Comparison of ENCODE assay signal across 20 cellular contexts in the genomic region with DNA sequence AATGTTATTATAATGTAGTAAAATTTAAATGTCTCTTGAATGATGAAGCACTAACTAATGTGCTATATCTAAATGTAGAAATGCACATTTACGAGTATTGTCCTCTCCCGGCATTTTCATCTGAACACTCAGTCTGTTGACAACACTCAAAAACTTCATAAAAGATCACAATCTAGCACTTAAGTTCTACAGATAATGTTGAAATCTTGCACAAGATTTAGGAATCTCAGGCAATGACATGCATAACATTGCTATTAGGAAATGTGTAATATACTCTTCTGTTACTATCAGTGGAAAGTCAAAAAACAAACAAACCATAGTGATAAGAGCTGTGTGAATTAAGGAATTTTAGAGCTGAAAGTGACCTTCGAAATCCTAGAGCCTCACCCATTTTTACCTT. TPM values are rescaled to one million over a fixed set of nuclear protein-coding genes. Genes with fewer than 3 reads are reported as not detected.
DNase-seq lines count a peak whose midpoint lies in the region; ATAC-seq and TF ChIP-seq lines count a peak whose summit lies in the region.
"Had no signal": no experiment of that assay in that cellular context is flagged by ENCODE, and none has a peak within 500 bp of the region (broad histone marks: within the 10 kb centered on the region; RNA-seq: fewer than 3 reads in every experiment).

No MANE protein-coding gene starts in this region.

- H3K27ac ChIP-seq in SK-N-SH (ENCODE audit: low read depth in 2 of 2, low read length in 1 of 2) (no peak overlapping the region), skeletal muscle tissue (ENCODE audit: low read depth, low read length) (peak overlapping the region; percentile 88), WERI-Rb-1 (no peak overlapping the region)
- H3K27ac ChIP-seq: colonic mucosa had no signal

- H3K9me3 ChIP-seq in SK-N-SH, result no peaks in the 10 kb centered on the region
- H3K9me3 ChIP-seq in skeletal muscle tissue (ENCODE audit: control insufficient read depth in 3 of 3, low read length in 3 of 3), result no peaks in the 10 kb centered on the region
- H3K9me3 ChIP-seq in MG63, result no peaks in the 10 kb centered on the region
- no peaks in the 10 kb centered on the region for H3K9me3 ChIP-seq in WERI-Rb-1 (ENCODE audit: severe bottlenecking)
- H3K9me3 ChIP-seq: colonic mucosa, sigmoid colon, upper lobe of left lung had no signal

- no peaks in the 10 kb centered on the region for H4K20me1 ChIP-seq in SK-N-SH (ENCODE audit: insufficient read depth)

- H3K4me2 ChIP-seq in SK-N-SH, result no peak overlapping the region

- H3K9ac ChIP-seq in SK-N-SH, result no peak overlapping the region
- peak overlapping the region in 2 of 3 donors; percentile 22 to 70 for H3K9ac ChIP-seq in skeletal muscle tissue (ENCODE audit: low read depth in 1 of 3, low read length in 3 of 3)

- H3K27me3 ChIP-seq in SK-N-SH (ENCODE audit: insufficient read depth) (no peaks in the 10 kb centered on the region), skeletal muscle tissue (ENCODE audit: control insufficient read depth in 3 of 3, insufficient read depth in 3 of 3, low read length in 3 of 3) (peaks cover 0 to 2% (median 0%) of the 10 kb centered on the region in 3 donors), MG63 (no peaks in the 10 kb centered on the region), WERI-Rb-1 (ENCODE audit: insufficient read depth, low read depth, severe bottlenecking) (no peaks in the 10 kb centered on the region)
- H3K27me3 ChIP-seq: colonic mucosa, sigmoid colon, upper lobe of left lung had no signal

- TF ChIP-seq EP300 in SK-N-SH (IDR thresholded peaks at IDR 0.05; ENCODE audit: borderline replicate concordance in 1 of 2, low read depth in 1 of 2, low read length in 1 of 2), result no peak

- DNase-seq in SK-N-SH (no peak), NCI-H226 (peak; percentile 23), fibroblast of peridontal ligament (ENCODE audit: extremely low read depth) (peak; percentile 69), MG63 (no peak), NCI-H1436 treated with DMSO at 0.1 percent for 48 hours (lab: John Stamatoyannopoulos, UW) (no peak), WERI-Rb-1 (no peak)
- DNase-seq: 8988T; activated effector memory CD4-positive, alpha-beta T cell treated with Interleukin-2 at 50 U/mL for 16 hours; aorta; colonic mucosa; foreskin melanocyte; NCI-H1092 treated with DMSO at 0.1 percent for 48 hours; NCI-H2171; RPMI8226; sigmoid colon; stimulated activated CD4-positive, alpha-beta T cell treated with anti-CD3 and anti-CD28 coated beads, Interleukin-4, amount 100 ng/mL, for 4 hours; upper lobe of left lung had no signal

- H3K4me3 ChIP-seq in SK-N-SH (ENCODE audit: low read depth in 2 of 2, low read length in 1 of 2) (no peak overlapping the region), skeletal muscle tissue (ENCODE audit: low read length in 3 of 3) (no peak overlapping the region), MG63 (no peak overlapping the region), WERI-Rb-1 (ENCODE audit: low read depth, low read length) (no peak overlapping the region)
- H3K4me3 ChIP-seq: colonic mucosa, sigmoid colon, upper lobe of left lung had no signal

- no peaks in the 10 kb centered on the region for H3K36me3 ChIP-seq in SK-N-SH (replicated peaks in 1 of 2; ENCODE audit: control insufficient read depth in 1 of 2, insufficient read depth in 2 of 2, low read length in 1 of 2)
- H3K36me3 ChIP-seq in skeletal muscle tissue (ENCODE audit: control insufficient read depth in 3 of 3, insufficient read depth in 3 of 3, low read length in 3 of 3), result no peaks in the 10 kb centered on the region
- H3K36me3 ChIP-seq in MG63, result no peaks in the 10 kb centered on the region
- H3K36me3 ChIP-seq in WERI-Rb-1, result no peaks in the 10 kb centered on the region
- H3K36me3 ChIP-seq: colonic mucosa, sigmoid colon, upper lobe of left lung had no signal

- no peaks in the 10 kb centered on the region for H3F3A ChIP-seq in SK-N-SH (replicated peaks; ENCODE audit: insufficient read depth)

- CTCF ChIA-PET in SK-N-SH (lab: Yijun Ruan, JAX), result interaction anchor here (0.8 kb wide), 1 partner anchor 112 kb away, joined by 3 read pairs; no protein-coding TSS in a partner anchor

- ATAC-seq in SK-N-SH treated with all-trans-retinoic acid at 6 μM for 48 hours, result no peak
- ATAC-seq: HCT116 had no signal

- POLR2A ChIA-PET in SK-N-SH (lab: Yijun Ruan, JAX), result interaction anchor here (0.6 kb wide), 1 partner anchor 37 kb away, joined by 3 read pairs; a partner anchor contains a TSS

- WGBS in SK-N-SH (ENCODE audit: low lambda C conversion rate), result 57% methylated on average over 3 of the region's 3 CpGs

- no peaks in the 10 kb centered on the region for H3K79me2 ChIP-seq in SK-N-SH (ENCODE audit: insufficient read depth)

- no peak for TF ChIP-seq RAD21 in SK-N-SH (IDR thresholded peaks at IDR 0.05; ENCODE audit: low read length)

- H3K4me1 ChIP-seq in SK-N-SH (ENCODE audit: control insufficient read depth in 1 of 2, insufficient read depth in 2 of 2, low read depth in 1 of 2, low read length in 1 of 2) (no peaks in the 10 kb centered on the region), skeletal muscle tissue (ENCODE audit: control insufficient read depth in 3 of 3, insufficient read depth in 3 of 3, low read length in 3 of 3) (peaks cover 8 to 24% (median 9%) of the 10 kb centered on the region in 3 donors)

- H2AFZ ChIP-seq in SK-N-SH (ENCODE audit: low read depth), result no peak overlapping the region

- TF ChIP-seq CTCF in SK-N-SH (IDR thresholded peaks at IDR 0.05) (no peak), WERI-Rb-1 (IDR thresholded peaks at IDR 0.05; ENCODE audit: low read depth, low read length) (no peak)

- H3K9me2 ChIP-seq in SK-N-SH, result no peaks in the 10 kb centered on the region

TF ChIP-seq in SK-N-SH treated with all-trans-retinoic acid at 6 μM for 48 hours, 23 proteins besides CTCF, POLR2A, EP300 and RAD21:
- TF ChIP-seq ISL1 (CRISPR knock-in tag; IDR thresholded peaks at IDR 0.05) (peak; percentile 42; the same call in 1 of the 2 replicates), ARNTL (CRISPR knock-in tag; IDR thresholded peaks at IDR 0.05; ENCODE audit: borderline replicate concordance, low read depth) (no peak)

TF ChIP-seq in SK-N-SH, 30 proteins besides CTCF, POLR2A, EP300 and RAD21 (continues in another document):
- TF ChIP-seq, protein P1, sequence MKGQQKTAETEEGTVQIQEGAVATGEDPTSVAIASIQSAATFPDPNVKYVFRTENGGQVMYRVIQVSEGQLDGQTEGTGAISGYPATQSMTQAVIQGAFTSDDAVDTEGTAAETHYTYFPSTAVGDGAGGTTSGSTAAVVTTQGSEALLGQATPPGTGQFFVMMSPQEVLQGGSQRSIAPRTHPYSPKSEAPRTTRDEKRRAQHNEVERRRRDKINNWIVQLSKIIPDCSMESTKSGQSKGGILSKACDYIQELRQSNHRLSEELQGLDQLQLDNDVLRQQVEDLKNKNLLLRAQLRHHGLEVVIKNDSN (IDR thresholded peaks at IDR 0.05; ENCODE audit: borderline replicate concordance, low read depth), result no peak
- no peak for TF ChIP-seq RXRA (IDR thresholded peaks at IDR 0.05; ENCODE audit: borderline replicate concordance, low read depth)
- TF ChIP-seq TEAD4 (IDR thresholded peaks at IDR 0.05; ENCODE audit: borderline replicate concordance, insufficient read depth), result no peak
- TF ChIP-seq MXI1 (IDR thresholded peaks at IDR 0.05; ENCODE audit: low read depth, low read length), result no peak
- no peak for TF ChIP-seq POLR2AphosphoS5 (IDR thresholded peaks at IDR 0.05; ENCODE audit: low read depth, low read length)
- TF ChIP-seq FOSL2 (IDR thresholded peaks at IDR 0.05; ENCODE audit: borderline replicate concordance, low read depth), result no peak
- TF ChIP-seq, protein P2, sequence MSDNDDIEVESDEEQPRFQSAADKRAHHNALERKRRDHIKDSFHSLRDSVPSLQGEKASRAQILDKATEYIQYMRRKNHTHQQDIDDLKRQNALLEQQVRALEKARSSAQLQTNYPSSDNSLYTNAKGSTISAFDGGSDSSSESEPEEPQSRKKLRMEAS (IDR thresholded peaks at IDR 0.05; ENCODE audit: low read depth), result no peak
- TF ChIP-seq JUND (IDR thresholded peaks at IDR 0.05), result no peak
- no peak for TF ChIP-seq RFX5 (IDR thresholded peaks at IDR 0.05; ENCODE audit: low read length)
- no peak for TF ChIP-seq RCOR1 (IDR thresholded peaks at IDR 0.05; ENCODE audit: low read length)
- TF ChIP-seq TCF12 (IDR thresholded peaks at IDR 0.05), result no peak
- TF ChIP-seq, protein P3, sequence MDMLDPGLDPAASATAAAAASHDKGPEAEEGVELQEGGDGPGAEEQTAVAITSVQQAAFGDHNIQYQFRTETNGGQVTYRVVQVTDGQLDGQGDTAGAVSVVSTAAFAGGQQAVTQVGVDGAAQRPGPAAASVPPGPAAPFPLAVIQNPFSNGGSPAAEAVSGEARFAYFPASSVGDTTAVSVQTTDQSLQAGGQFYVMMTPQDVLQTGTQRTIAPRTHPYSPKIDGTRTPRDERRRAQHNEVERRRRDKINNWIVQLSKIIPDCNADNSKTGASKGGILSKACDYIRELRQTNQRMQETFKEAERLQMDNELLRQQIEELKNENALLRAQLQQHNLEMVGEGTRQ (IDR thresholded peaks at IDR 0.05; ENCODE audit: borderline replicate concordance, low read depth, low read length), result no peak
- TF ChIP-seq YY1 (IDR thresholded peaks at IDR 0.05; ENCODE audit: low read depth), result no peak
- TF ChIP-seq GATA2 (CRISPR knock-in tag; IDR thresholded peaks at IDR 0.05), result no peak

RNA-seq across cellular contexts. Expression of a gene that starts 37.5 kb away (rescaled TPM):
- 4.2 and 5.2 TPM in 2 replicates for polyA plus RNA-seq in SK-N-SH (2012; rRNA removed)
- 4.2 and 4.5 TPM in 2 replicates for polyA plus RNA-seq in SK-N-SH (2012; cell fraction: cytosol; rRNA removed)
- 6.3 and 13.0 TPM in 2 replicates for polyA plus RNA-seq in SK-N-SH (2012; cell fraction: nucleus; rRNA removed)
- 28.2 TPM for total RNA-seq in skeletal muscle tissue
- 16.7 and 21.7 TPM in 2 replicates for total RNA-seq in MG63 (2014; rRNA removed; shearing (Covaris generic); ENCODE audit: low replicate concordance)

Comparison
In these comparisons a context has a peak if more than half of its experiments do, and no peak if none do; other contexts are left out.
1. DNase-seq: peak in NCI-H226 (single experiment) and fibroblast of peridontal ligament (single experiment); none in SK-N-SH (single experiment), MG63 (single experiment), NCI-H1436 treated with DMSO at 0.1 percent for 48 hours (single experiment) and WERI-Rb-1 (single experiment).